ENCODE assay signal across 32 cellular contexts in the genomic region with DNA sequence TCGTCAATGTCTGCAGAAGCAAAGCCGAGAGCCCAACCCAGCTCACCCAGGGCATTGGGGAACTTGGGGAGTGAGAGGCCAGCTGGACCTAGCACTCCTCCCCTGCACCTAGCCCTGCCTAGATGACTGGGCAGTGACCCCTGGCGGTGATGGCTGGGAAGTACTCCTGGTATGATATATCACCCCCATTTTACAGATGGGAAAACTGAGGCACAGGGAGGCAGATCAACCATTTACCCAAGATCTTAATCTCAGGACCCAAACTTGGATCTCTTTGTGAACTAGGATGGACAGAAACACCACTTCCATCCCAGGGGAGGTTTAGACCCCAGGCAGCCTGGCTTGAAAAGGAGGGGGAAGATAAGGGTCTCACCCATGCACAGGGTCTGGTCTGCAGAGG. TPM values are rescaled to one million over a fixed set of nuclear protein-coding genes. Genes with fewer than 3 reads are reported as not detected.
DNase-seq lines count a peak whose midpoint lies in the region; ATAC-seq, FAIRE-seq and TF ChIP-seq lines count a peak whose summit lies in the region.
"Had no signal": no experiment of that assay in that cellular context is flagged by ENCODE, and none has a peak within 500 bp of the region (broad histone marks: within the 10 kb centered on the region; RNA-seq: fewer than 3 reads in every experiment).

No MANE protein-coding gene starts in this region.

- no peaks in the 10 kb centered on the region for H4K20me1 ChIP-seq in GM12878 (ENCODE audit: control insufficient read depth, insufficient read depth)
- H4K20me1 ChIP-seq in smooth muscle cell (ENCODE audit: low read depth): no peaks in the 10 kb centered on the region

- TF ChIP-seq CTCF in GM12878 (IDR thresholded peaks at IDR 0.05 in 2 of 3, conservative IDR thresholded peaks at IDR 0.05 in 1 of 3; ENCODE audit: control insufficient read depth in 2 of 3, extremely low read depth in 1 of 3, insufficient read depth in 1 of 3, low read depth in 3 of 3, low read length in 3 of 3) (peak in 2 of 3 experiments; percentile 19 to 31; a peak in 1 of 6 replicates), heart right ventricle (IDR thresholded peaks at IDR 0.05) (no peak), smooth muscle cell (IDR thresholded peaks at IDR 0.05; ENCODE audit: borderline replicate concordance, insufficient read depth, poor library complexity, severe bottlenecking) (no peak)

- no peak overlapping the region for H3K27ac Mint-ChIP-seq in activated T-cell treated with anti-CD3 and anti-CD28 coated beads, Interleukin-2, amount 50 U/mL, for 72 hours
- H3K27ac Mint-ChIP-seq: naive thymus-derived CD4-positive, alpha-beta T cell had no signal

- H3K4me2 ChIP-seq in GM12878 (ENCODE audit: control insufficient read depth, insufficient read depth): no peak overlapping the region
- no peak overlapping the region for H3K4me2 ChIP-seq in smooth muscle cell
- H3K4me2 ChIP-seq: A549 had no signal

- no peak overlapping the region for H3K4me3 Mint-ChIP-seq in activated T-cell treated with anti-CD3 and anti-CD28 coated beads, Interleukin-2, amount 50 U/mL, for 72 hours
- H3K4me3 Mint-ChIP-seq: activated naive CD4-positive, alpha-beta T cell treated with anti-CD3 and anti-CD28 coated beads, Interleukin-2, amount 50 U/mL, for 24 hours; activated T-cell treated with anti-CD3 and anti-CD28 coated beads, Interleukin-2, amount 50 U/mL, for 4 hours; naive thymus-derived CD4-positive, alpha-beta T cell had no signal

- H3K27me3 Mint-ChIP-seq in activated T-cell treated with anti-CD3 and anti-CD28 coated beads, Interleukin-2, amount 50 U/mL, for 72 hours (ENCODE audit: low read depth): peaks cover 12% of the 10 kb centered on the region
- H3K27me3 Mint-ChIP-seq: activated naive CD4-positive, alpha-beta T cell treated with anti-CD3 and anti-CD28 coated beads, Interleukin-2, amount 50 U/mL, for 24 hours had no signal

- in situ Hi-C loops in GM12878 (cut with MboI): no loop called here

- CTCF ChIA-PET in GM12878 (lab: Yijun Ruan, JAX): no interaction called here

- no peak overlapping the region for H3K9ac ChIP-seq in GM12878 (ENCODE audit: control insufficient read depth, insufficient read depth, low read length)
- H3K9ac ChIP-seq in smooth muscle cell (ENCODE audit: low read depth): no peak overlapping the region
- H3K9ac ChIP-seq: GM23248 had no signal

- BruUV-seq in GM12878 (replicated peaks; lab: Mats Ljungman, UMichigan): no TSS peak

- SMC1A ChIA-PET in GM12878 (lab: Charles Lee; ENCODE audit: uncharacterized antibody, unreplicated experiment): no interaction called here

- H3K9me3 ChIP-seq in GM12878 (replicated peaks; ENCODE audit: control insufficient read depth, insufficient read depth, low read length) (peaks cover 18% of the 10 kb centered on the region; the same call in 2 of the 3 replicates), heart right ventricle (peaks cover 0 to 49% (median 24%) of the 10 kb centered on the region in 11 donors), smooth muscle cell (replicated peaks; ENCODE audit: low read depth) (peaks cover 6% of the 10 kb centered on the region)

- TF ChIP-seq EP300 in GM12878 (IDR thresholded peaks at IDR 0.05; ENCODE audit: borderline replicate concordance in 1 of 2, control insufficient read depth in 1 of 2, low read depth in 2 of 2, low read length in 2 of 2): no peak

- H3K9me3 Mint-ChIP-seq in activated T-cell treated with anti-CD3 and anti-CD28 coated beads, Interleukin-2, amount 50 U/mL, for 72 hours: peaks cover 2 to 15% of the 10 kb centered on the region in 2 donors
- H3K9me3 Mint-ChIP-seq: activated naive CD4-positive, alpha-beta T cell treated with anti-CD3 and anti-CD28 coated beads, Interleukin-2, amount 50 U/mL, for 24 hours had no signal

- H3K4me3 ChIP-seq in GM12878 (no peak overlapping the region), heart right ventricle (no peak overlapping the region), smooth muscle cell (no peak overlapping the region)
- H3K4me3 ChIP-seq: A549, GM23248, heart left ventricle, stomach, transverse colon had no signal

- H3K27ac ChIP-seq in GM12878 (ENCODE audit: control insufficient read depth, insufficient read depth): no peak overlapping the region
- no peak overlapping the region for H3K27ac ChIP-seq in heart right ventricle
- H3K27ac ChIP-seq in smooth muscle cell (ENCODE audit: low read depth): no peak overlapping the region
- H3K27ac ChIP-seq: A549, GM23248, heart left ventricle, stomach, transverse colon had no signal

- TF ChIP-seq RAD21 in GM12878 (IDR thresholded peaks at IDR 0.05; ENCODE audit: insufficient read depth, low read depth, low read length): no peak

- TF ChIP-seq POLR2A in GM12878 (IDR thresholded peaks at IDR 0.05; ENCODE audit: low read depth, low read length): no peak

- H2AFZ ChIP-seq in GM12878 (ENCODE audit: control insufficient read depth, low read depth, low read length): no peak overlapping the region
- no peak overlapping the region for H2AFZ ChIP-seq in smooth muscle cell (ENCODE audit: low read depth)
- H2AFZ ChIP-seq: GM23248 had no signal

- H3K36me3 Mint-ChIP-seq in activated T-cell treated with anti-CD3 and anti-CD28 coated beads, Interleukin-2, amount 50 U/mL, for 72 hours (ENCODE audit: insufficient read depth in 2 of 2): peaks cover 11 to 13% of the 10 kb centered on the region in 2 donors

- H3K36me3 ChIP-seq in GM12878 (ENCODE audit: control insufficient read depth in 2 of 2, insufficient read depth in 2 of 2, low read length in 1 of 2) (no peaks in the 10 kb centered on the region), heart right ventricle (no peaks in the 10 kb centered on the region), smooth muscle cell (ENCODE audit: low read depth) (no peaks in the 10 kb centered on the region)
- H3K36me3 ChIP-seq: heart left ventricle, stomach, transverse colon had no signal

- POLR2A ChIA-PET in GM12878 (lab: Charles Lee): no interaction called here

- no peaks in the 10 kb centered on the region for H3K4me1 Mint-ChIP-seq in activated T-cell treated with anti-CD3 and anti-CD28 coated beads, Interleukin-2, amount 50 U/mL, for 72 hours (ENCODE audit: low read depth)
- H3K4me1 Mint-ChIP-seq: activated naive CD4-positive, alpha-beta T cell treated with anti-CD3 and anti-CD28 coated beads, Interleukin-2, amount 50 U/mL, for 24 hours; naive thymus-derived CD4-positive, alpha-beta T cell had no signal

- 73% methylated on average over 3 of the region's 3 CpGs for WGBS in GM12878 (ENCODE audit: insufficient coverage, insufficient replicate concordance, low lambda C conversion rate, missing lambda C conversion rate)
- 95 to 97% methylated on average over 3 of the region's 3 CpGs for WGBS in heart right ventricle, 2 donors
- 93% methylated on average over 3 of the region's 3 CpGs for WGBS in smooth muscle cell (ENCODE audit: low lambda C conversion rate)

- no peak for FAIRE-seq in GM12878 (lab: Jason Lieb, UNC)
- FAIRE-seq: A549, GM19239 had no signal

- no peaks in the 10 kb centered on the region for H3F3A ChIP-seq in smooth muscle cell (ENCODE audit: low read depth)

- ATAC-seq in GM12878: no peak
- no peak for ATAC-seq in activated T-cell treated with anti-CD3 and anti-CD28 coated beads, Interleukin-2, amount 50 U/mL, for 72 hours (replicated peaks in 1 of 2)
- no peak for ATAC-seq in heart right ventricle
- ATAC-seq: A549; activated CD4-positive, CD25-positive, alpha-beta regulatory T cell treated with anti-CD3 and anti-CD28 coated beads, Interleukin-2, amount 50 U/mL, for 24 hours; activated T-cell treated with anti-CD3 and anti-CD28 coated beads, Interleukin-2, amount 50 U/mL, for 4 hours; heart left ventricle; left cardiac atrium; naive thymus-derived CD4-positive, alpha-beta T cell had no signal

- peaks cover 4% of the 10 kb centered on the region for H3K4me1 ChIP-seq in GM12878 (ENCODE audit: control insufficient read depth, insufficient read depth, low read length)
- no peaks in the 10 kb centered on the region for H3K4me1 ChIP-seq in heart right ventricle
- no peaks in the 10 kb centered on the region for H3K4me1 ChIP-seq in smooth muscle cell (ENCODE audit: low read depth)
- H3K4me1 ChIP-seq: A549, heart left ventricle, stomach, transverse colon had no signal

- RAD21 ChIA-PET in GM12878 (lab: Charles Lee; ENCODE audit: unreplicated experiment): no interaction called here

- H3K79me2 ChIP-seq in GM12878 (ENCODE audit: control insufficient read depth, insufficient read depth, low read length): no peaks in the 10 kb centered on the region
- H3K79me2 ChIP-seq in smooth muscle cell (ENCODE audit: low read depth): no peaks in the 10 kb centered on the region

- DNase-seq in activated effector memory CD4-positive, alpha-beta T cell treated with anti-CD3 and anti-CD28 coated beads, Interleukin-2, amount 50 U/mL, for 16 hours: peak; percentile 24
- DNase-seq in activated effector memory CD4-positive, alpha-beta T cell treated with Interleukin-2 at 50 U/mL for 16 hours: no peak
- DNase-seq in NAMALWA (ENCODE audit: low spot score) (peak; percentile 49), GM12878 (ENCODE audit: low read depth, low spot score) (no peak), heart right ventricle (no peak), KG1 (lab: John Stamatoyannopoulos, UW) (no peak), smooth muscle cell (lab: John Stamatoyannopoulos, UW; ENCODE audit: unreplicated experiment) (no peak)
- DNase-seq in activated T-cell treated with anti-CD3 and anti-CD28 coated beads, Interleukin-2, amount 50 U/mL, for 72 hours: no peak
- DNase-seq: activated T-cell treated with anti-CD3 and anti-CD28 coated beads, Interleukin-2, amount 50 U/mL, for 4 hours; aorta; central memory CD4-positive, alpha-beta T cell; COR-L47; GM23248; heart left ventricle; left cardiac atrium; MV-4-11; naive thymus-derived CD4-positive, alpha-beta T cell; NCI-H187; NCI-H526 treated with DMSO at 0.1 percent for 48 hours; Right ventricle myocardium superior; stomach; SW 1271; transverse colon had no signal

- intact Hi-C loops in GM12878 (cut with micrococcal nuclease; ENCODE audit: unreplicated experiment): no loop called here
- intact Hi-C loops in heart right ventricle (cut with DNase I): no loop called here

- no peaks in the 10 kb centered on the region for H3K27me3 ChIP-seq in GM12878 (replicated peaks in 1 of 2; ENCODE audit: control insufficient read depth in 2 of 2, insufficient read depth in 2 of 2, low read length in 1 of 2)
- no peaks in the 10 kb centered on the region for H3K27me3 ChIP-seq in heart right ventricle
- H3K27me3 ChIP-seq in smooth muscle cell (ENCODE audit: low read depth): no peaks in the 10 kb centered on the region
- H3K27me3 ChIP-seq: stomach, transverse colon had no signal

RNA-seq across cellular contexts. Expression of gene CCL25, which starts 43.5 kb away (rescaled TPM):
- not detected in 2 replicates for total RNA-seq in GM12878 (2013; cell fraction: nucleolus; rRNA removed)
- total RNA-seq in GM12878 (2014; rRNA removed) (7.1 and 9.7 TPM in 2 replicates), GM12878 (2014; rRNA removed; fragmentation: Illumina TruSeq; extraction: Trizol) (6.6 and 7.3 TPM in 2 replicates), GM12878 (2021) (10.4 and 11.3 TPM in 2 replicates), heart right ventricle (not detected), smooth muscle cell (not detected in 2 replicates)
- polyA plus RNA-seq in GM12878 (2011; ENCODE audit: low read depth): 2.6 TPM
- polyA plus RNA-seq in GM12878 (2011; rRNA removed) (0.35 and 0.53 TPM in 2 replicates), GM12878 (2014; fragmentation: Illumina TruSeq; extraction: Trizol) (9.3 and 11.9 TPM in 2 replicates), GM12878 (2014; fragmentation: Nextera tagmentation; extraction: Ambion mirVana) (1 to 10 TPM; 3.7 to 5.0 TPM), GM12878 (2014; rRNA removed) (12.0 and 13.2 TPM in 2 replicates), GM12878 (2016; fragmentation: Nextera tagmentation; extraction: Ambion mirVana) (1 to 10 TPM; 6.8 to 9.3 TPM), heart right ventricle (not detected), smooth muscle cell (0.91 TPM in 1 of 2 replicates, not detected in the other)
- polyA plus RNA-seq in GM12878 (2011; cell fraction: cytosol; rRNA removed): 0.72 and 0.93 TPM in 2 replicates
- 0.43 and 0.53 TPM in 2 replicates for polyA plus RNA-seq in GM12878 (2011; cell fraction: nucleus; rRNA removed)
- 3.9 and 4.3 TPM in 2 replicates for polyA plus RNA-seq in GM12878 (2012)
- 0.37 and 0.62 TPM in 2 replicates for polyA minus RNA-seq in GM12878 (2011; rRNA and poly(A)+ RNA removed)
- polyA minus RNA-seq in GM12878 (2011; cell fraction: cytosol; rRNA and poly(A)+ RNA removed): not detected in 2 replicates
- polyA minus RNA-seq in GM12878 (2011; cell fraction: nucleus; rRNA and poly(A)+ RNA removed): not detected in 2 replicates
- under 1 TPM in 1 of 2 donors, not detected in 1; 0.60 TPM for total RNA-seq in activated T-cell treated with anti-CD3 and anti-CD28 coated beads, Interleukin-2, amount 50 U/mL, for 72 hours
- total RNA-seq: activated T-cell treated with anti-CD3 and anti-CD28 coated beads, Interleukin-2, amount 50 U/mL, for 4 hours; aorta; Daoy; dermis microvascular lymphatic vessel endothelial cell; fibroblast of villous mesenchyme; GM23248; heart left ventricle; left cardiac atrium; osteoblast; Right ventricle myocardium superior; transverse colon had no signal
- polyA plus RNA-seq: A549; BJ; GM23248; heart left ventricle; naive thymus-derived CD4-positive, alpha-beta T cell; stomach had no signal

RNA-seq across cellular contexts. Expression of gene FBN3, which starts 53.3 kb away (rescaled TPM):
- total RNA-seq in GM12878 (2013; cell fraction: nucleolus; rRNA removed): not detected in 2 replicates
- total RNA-seq in GM12878 (2014; rRNA removed) (not detected in 2 replicates), GM12878 (2014; rRNA removed; fragmentation: Illumina TruSeq; extraction: Trizol) (not detected in 2 replicates), GM12878 (2021) (0.03 and 0.05 TPM in 2 replicates), heart right ventricle (under 1 TPM in 3 of 10 donors, not detected in 7; 0.05 to 0.26 (median 0.06) TPM), smooth muscle cell (not detected in 2 replicates)
- not detected for polyA plus RNA-seq in GM12878 (2011; ENCODE audit: low read depth)
- polyA plus RNA-seq in GM12878 (2011; rRNA removed) (not detected in 2 replicates), GM12878 (2014; fragmentation: Illumina TruSeq; extraction: Trizol) (not detected in 2 replicates), GM12878 (2014; fragmentation: Nextera tagmentation; extraction: Ambion mirVana) (not detected), GM12878 (2014; rRNA removed) (not detected in 2 replicates), GM12878 (2016; fragmentation: Nextera tagmentation; extraction: Ambion mirVana) (not detected), heart right ventricle (not detected), smooth muscle cell (not detected in 2 replicates)
- polyA plus RNA-seq in GM12878 (2011; cell fraction: cytosol; rRNA removed): under 0.01 and 0.19 TPM in 2 replicates
- 0.27 and 0.59 TPM in 2 replicates for polyA plus RNA-seq in GM12878 (2011; cell fraction: nucleus; rRNA removed)
- 0.01 TPM in 2 replicates for polyA plus RNA-seq in GM12878 (2012)
- not detected in 2 replicates for polyA minus RNA-seq in GM12878 (2011; rRNA and poly(A)+ RNA removed)
- not detected in 2 replicates for polyA minus RNA-seq in GM12878 (2011; cell fraction: cytosol; rRNA and poly(A)+ RNA removed)
- polyA minus RNA-seq in GM12878 (2011; cell fraction: nucleus; rRNA and poly(A)+ RNA removed): not detected in 2 replicates
- total RNA-seq in activated T-cell treated with anti-CD3 and anti-CD28 coated beads, Interleukin-2, amount 50 U/mL, for 72 hours: not detected
- total RNA-seq: aorta; Daoy; dermis microvascular lymphatic vessel endothelial cell; fibroblast of villous mesenchyme; GM23248; left cardiac atrium; naive thymus-derived CD4-positive, alpha-beta T cell; osteoblast; Right ventricle myocardium superior; transverse colon had no signal
- polyA plus RNA-seq: A549; aorta; BJ; GM23248; heart left ventricle; naive thymus-derived CD4-positive, alpha-beta T cell had no signal

Comparison
In these comparisons a context has a peak if more than half of its experiments do, and no peak if none do; other contexts are left out.
1. DNase-seq: peak in activated effector memory CD4-positive, alpha-beta T cell treated with anti-CD3 and anti-CD28 coated beads, Interleukin-2, amount 50 U/mL, for 16 hours (single experiment) and NAMALWA (single experiment); none in activated effector memory CD4-positive, alpha-beta T cell treated with Interleukin-2 at 50 U/mL for 16 hours (single experiment), GM12878 (single experiment), activated T-cell treated with anti-CD3 and anti-CD28 coated beads, Interleukin-2, amount 50 U/mL, for 72 hours (0 of 2), heart right ventricle (0 of 2), KG1 (single experiment) and smooth muscle cell (single experiment).
2. CTCF ChIP-seq: peak in GM12878 (2 of 3); none in heart right ventricle (0 of 9) and smooth muscle cell (single experiment).